Comparison of ENCODE assay signal across 8 cellular contexts in the genomic region with DNA sequence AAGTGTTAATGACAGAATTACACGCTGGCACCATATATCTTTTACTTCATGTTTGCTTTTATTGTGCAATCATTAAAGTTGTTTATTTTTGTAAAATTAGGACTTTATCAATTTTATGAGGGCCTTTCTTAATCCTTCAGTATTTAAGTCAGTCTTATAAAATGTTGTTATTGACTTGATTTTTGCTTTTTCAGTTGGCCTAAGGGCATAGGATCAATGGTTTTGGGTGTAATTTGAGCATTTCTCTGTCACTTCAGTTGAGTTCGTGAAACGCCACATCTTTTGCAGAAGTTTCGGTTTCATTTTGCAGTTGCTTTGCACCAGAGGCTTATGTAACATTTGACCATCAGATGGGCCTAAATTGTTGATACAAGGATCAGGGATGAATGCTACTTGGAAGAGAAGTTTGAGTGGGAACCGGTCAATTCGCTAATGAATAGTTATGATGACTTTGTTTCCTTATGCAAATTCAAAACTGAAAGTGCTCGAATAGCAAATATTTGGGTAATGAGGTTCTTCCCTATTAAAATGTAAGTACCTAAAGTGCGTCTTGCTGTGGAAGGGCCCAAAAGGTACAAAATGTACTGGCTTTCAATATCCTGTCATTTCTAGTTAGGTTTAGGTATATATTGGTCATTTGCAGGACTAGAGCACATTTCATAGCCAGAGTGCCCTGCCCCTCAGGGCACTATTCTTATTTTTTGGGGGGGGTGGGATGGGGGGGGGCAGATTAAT.
DNase-seq lines count a peak whose midpoint lies in the region; ATAC-seq and TF ChIP-seq lines count a peak whose summit lies in the region.

No MANE protein-coding gene starts in this region.

- no peak overlapping the region for H4K91ac ChIP-seq in mesenchymal stem cell (ENCODE audit: low read length)

- no peak overlapping the region for H3K23ac ChIP-seq in mesenchymal stem cell (ENCODE audit: low read length in 2 of 2)

- no peak overlapping the region for H3K18ac ChIP-seq in mesenchymal stem cell (ENCODE audit: low read depth in 1 of 2, low read length in 2 of 2)

- H3K9me3 ChIP-seq in mesenchymal stem cell (ENCODE audit: control insufficient read depth, low read length) = no peaks in the 10 kb centered on the region

- no peak overlapping the region for H4K8ac ChIP-seq in mesenchymal stem cell (ENCODE audit: low read length)

- WGBS in mesenchymal stem cell = 94% methylated on average over 7 of the region's 8 CpGs

- peaks cover 5% of the 10 kb centered on the region for H3K36me3 Mint-ChIP-seq in T-cell

- H3K4me3 Mint-ChIP-seq in T-cell = peak overlapping the region; percentile 53 to 83 (median 81)

- TF ChIP-seq CTCF in GM10248 (IDR thresholded peaks at IDR 0.05; ENCODE audit: control extremely low read depth, extremely low read depth, low read depth, missing control alignments) = no peak

- H3K79me1 ChIP-seq in mesenchymal stem cell (replicated peaks; ENCODE audit: low read length, poor library complexity, severe bottlenecking) = no peaks in the 10 kb centered on the region

- peaks cover 0 to 4% of the 10 kb centered on the region in 2 donors for H3K27me3 Mint-ChIP-seq in T-cell

- no peak overlapping the region for H3K4ac ChIP-seq in mesenchymal stem cell (ENCODE audit: low read depth in 1 of 2, low read length in 2 of 2)

- H2AK5ac ChIP-seq in mesenchymal stem cell (ENCODE audit: low read length, severe bottlenecking) = no peak overlapping the region

- POLR2A ChIA-PET in GM10248 (lab: Yijun Ruan, JAX) (no interaction called here), T-cell (lab: Charles Lee) (no interaction called here)

- H2BK12ac ChIP-seq in mesenchymal stem cell (ENCODE audit: low read length in 2 of 2) = no peak overlapping the region

- peaks cover 0 to 3% (median 0%) of the 10 kb centered on the region in 3 donors for H3K9me3 Mint-ChIP-seq in T-cell

- ATAC-seq in HG02642 (IDR thresholded peaks at IDR 0.05; ENCODE audit: poor library complexity, unreplicated experiment) = peak; percentile 60
- ATAC-seq in T-cell (replicated peaks in 1 of 4) = no peak

- peak overlapping the region in 1 of 2 experiments; percentile 74 for H3K4me3 ChIP-seq in mesenchymal stem cell (ENCODE audit: insufficient read depth in 1 of 2, low read depth in 1 of 2, low read length in 2 of 2)

- CTCF ChIA-PET in GM10248 (lab: Yijun Ruan, JAX) = interaction anchor here (1.2 to 1.8 kb wide), 2 partner anchors 13 to 29 kb away, joined by 3 to 5 read pairs; no protein-coding TSS in a partner anchor
- CTCF ChIA-PET in T-cell (lab: Charles Lee) = no interaction called here

- H3K4me2 ChIP-seq in mesenchymal stem cell (ENCODE audit: low read length, poor library complexity, severe bottlenecking) = no peak overlapping the region

- no peak overlapping the region for H3K27ac ChIP-seq in mesenchymal stem cell (ENCODE audit: low read length, poor library complexity, severe bottlenecking)

- H3K27ac Mint-ChIP-seq in T-cell = peak overlapping the region; percentile 51 to 94

- peaks cover 22 to 29% (median 23%) of the 10 kb centered on the region in 3 donors for H3K4me1 Mint-ChIP-seq in T-cell

- H2BK120ac ChIP-seq in mesenchymal stem cell (ENCODE audit: low read depth, low read length) = no peak overlapping the region

- H3K27me3 ChIP-seq in mesenchymal stem cell (ENCODE audit: control insufficient read depth in 1 of 2, insufficient read depth in 1 of 2, low read length in 2 of 2) = no peaks in the 10 kb centered on the region

- H3K36me3 ChIP-seq in mesenchymal stem cell (ENCODE audit: control insufficient read depth in 1 of 2, insufficient read depth in 2 of 2, low read depth in 1 of 2, low read length in 2 of 2) = no peaks in the 10 kb centered on the region

- no peak overlapping the region for H2BK5ac ChIP-seq in mesenchymal stem cell (ENCODE audit: low read depth, low read length, poor library complexity, severe bottlenecking)

- DNase-seq in GM10248 (ENCODE audit: extremely low spot score) (peak; percentile 26), T-cell (no peak), mesenchymal stem cell (peak; percentile 30), T-helper 9 cell (no peak), cerebellum (ENCODE audit: low spot score) (no peak), NCI-H82 treated with DMSO at 0.1 percent for 48 hours (lab: John Stamatoyannopoulos, UW; ENCODE audit: unreplicated experiment) (no peak), DMS 273 treated with DMSO at 0.1 percent for 48 hours (lab: John Stamatoyannopoulos, UW) (no peak)

- H3K9ac ChIP-seq in mesenchymal stem cell (ENCODE audit: low read length) = peak overlapping the region; percentile 89

- H3K4me1 ChIP-seq in mesenchymal stem cell (ENCODE audit: control insufficient read depth, insufficient read depth, low read depth, low read length) = peaks cover 3% of the 10 kb centered on the region

- no peak overlapping the region for H3K14ac ChIP-seq in mesenchymal stem cell (ENCODE audit: low read length in 2 of 2)

- H2AFZ ChIP-seq in mesenchymal stem cell (ENCODE audit: low read depth, low read length) = no peak overlapping the region

- no peak overlapping the region for H2BK15ac ChIP-seq in mesenchymal stem cell (ENCODE audit: low read depth, poor library complexity, severe bottlenecking)

Comparison
In these comparisons a context has a peak if more than half of its experiments do, and no peak if none do; other contexts are left out.
1. DNase-seq: peak in GM10248 (single experiment) and mesenchymal stem cell (single experiment); none in T-cell (0 of 34), T-helper 9 cell (single experiment), cerebellum (single experiment), NCI-H82 treated with DMSO at 0.1 percent for 48 hours (single experiment) and DMS 273 treated with DMSO at 0.1 percent for 48 hours (single experiment).